ENCODE assay signal across 1 cellular context in the genomic region with DNA sequence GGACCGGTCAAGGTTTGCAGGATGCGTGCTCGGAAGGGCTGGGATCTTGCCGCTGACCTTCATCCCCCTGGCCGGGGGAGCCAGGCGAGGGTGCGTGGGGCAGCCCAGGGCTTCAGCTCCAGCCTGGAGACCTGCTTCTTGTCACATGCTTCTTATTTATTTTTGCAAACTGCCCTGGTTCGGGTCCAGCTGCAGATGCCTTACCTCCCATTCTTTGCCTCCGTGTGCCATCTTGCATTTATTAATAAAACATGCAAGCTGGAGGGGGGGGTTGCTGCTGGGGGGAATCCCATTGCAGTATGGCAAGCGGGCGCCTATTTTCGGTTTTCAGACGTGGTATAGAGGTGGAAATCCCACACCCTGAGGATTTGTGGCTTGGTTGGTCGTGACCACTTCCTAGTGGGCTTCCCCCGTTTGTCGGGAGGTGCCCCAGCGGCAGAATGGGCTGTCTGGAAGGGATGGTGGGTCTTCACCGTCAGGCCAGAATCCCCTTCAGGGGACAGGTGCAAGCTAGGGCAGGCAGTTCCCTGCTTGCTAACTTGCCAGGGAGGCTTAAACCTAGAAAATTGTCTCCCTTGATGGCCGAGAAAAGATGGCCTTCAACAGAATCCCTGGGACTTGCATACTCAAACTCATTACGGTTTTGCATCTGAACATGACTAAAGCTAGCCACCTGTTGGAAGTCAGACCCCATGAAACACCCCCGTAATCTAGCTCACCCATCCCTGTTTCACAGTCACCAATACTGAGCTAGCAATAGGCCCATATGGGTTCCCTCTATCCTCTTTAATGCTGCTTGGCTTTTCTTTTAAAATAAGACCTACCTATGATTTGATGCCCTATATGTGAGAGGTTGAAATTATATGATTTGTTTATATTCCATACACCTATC.
A peak's percentile ranks its signal among the peaks of the same experiment; 100 is the strongest.
TF ChIP-seq lines count a peak whose summit lies in the region.

No MANE protein-coding gene starts in this region.

TF ChIP-seq in GM12878, 131 proteins besides CTCF, POLR2A, EP300 and RAD21 (continues in another document):
- TF ChIP-seq ZNF274 (IDR thresholded peaks at IDR 0.05; ENCODE audit: insufficient read depth, insufficient read length) (no peak), CREM (IDR thresholded peaks at IDR 0.05; ENCODE audit: low read depth) (0 out of 2 replicates have a peak, but pooled peaks have one; percentile 48), MEF2B (IDR thresholded peaks at IDR 0.05; ENCODE audit: partially characterized antibody, poor library complexity, severe bottlenecking) (peak; percentile 61), STAT1 (conservative IDR thresholded peaks at IDR 0.05) (no peak), POU2F2 (IDR thresholded peaks at IDR 0.05; ENCODE audit: borderline replicate concordance, low read depth, low read length) (no peak), MEF2A (IDR thresholded peaks at IDR 0.05; ENCODE audit: insufficient read depth, low read depth, low read length) (0 out of 2 replicates have a peak, but pooled peaks have one; percentile 20), CHD2 (IDR thresholded peaks at IDR 0.05; ENCODE audit: borderline replicate concordance, low read depth, low read length) (no peak), IRF4 (IDR thresholded peaks at IDR 0.05; ENCODE audit: low read depth, low read length) (no peak), SUPT20H (IDR thresholded peaks at IDR 0.05; ENCODE audit: borderline replicate concordance, control insufficient read depth, low read depth, low read length) (no peak), SMC3 (IDR thresholded peaks at IDR 0.05; ENCODE audit: borderline replicate concordance, low read length) (no peak), ZNF217 (IDR thresholded peaks at IDR 0.05) (no peak), SRF (IDR thresholded peaks at IDR 0.05; ENCODE audit: low read depth in 2 of 2, low read length in 2 of 2) (no peak), ASH2L (IDR thresholded peaks at IDR 0.05; ENCODE audit: borderline replicate concordance, low read depth) (no peak), SREBF2 (IDR thresholded peaks at IDR 0.05; ENCODE audit: low read length) (no peak), FOXK2 (IDR thresholded peaks at IDR 0.05) (no peak), ZNF384 (IDR thresholded peaks at IDR 0.05; ENCODE audit: borderline replicate concordance, low read depth, low read length) (no peak), HDAC2 (IDR thresholded peaks at IDR 0.05) (no peak), EGR1 (IDR thresholded peaks at IDR 0.05; ENCODE audit: borderline replicate concordance in 1 of 2, low read depth in 2 of 2, low read length in 2 of 2) (no peak), TCF3 (IDR thresholded peaks at IDR 0.05; ENCODE audit: borderline replicate concordance, insufficient read depth, low read depth, low read length) (no peak), SIX5 (IDR thresholded peaks at IDR 0.05; ENCODE audit: low read depth, low read length, severe bottlenecking) (no peak), EZH2 (IDR thresholded peaks at IDR 0.05; ENCODE audit: borderline replicate concordance, control insufficient read depth, low read depth, low read length) (no peak), EED (IDR thresholded peaks at IDR 0.05; ENCODE audit: low read depth) (peak; percentile 46; the same call in 1 of the 2 replicates), ZNF24 (IDR thresholded peaks at IDR 0.05) (no peak), HDAC6 (IDR thresholded peaks at IDR 0.05; ENCODE audit: unreplicated experiment) (no peak), MXI1 (IDR thresholded peaks at IDR 0.05; ENCODE audit: low read depth, low read length) (no peak), TCF12 (IDR thresholded peaks at IDR 0.05; ENCODE audit: low read depth, low read length) (no peak), HCFC1 (IDR thresholded peaks at IDR 0.05; ENCODE audit: low read length) (no peak), ZSCAN29 (IDR thresholded peaks at IDR 0.05) (no peak), NRF1 (conservative IDR thresholded peaks at IDR 0.05; ENCODE audit: low read depth, low read length) (no peak), BMI1 (IDR thresholded peaks at IDR 0.05; ENCODE audit: borderline replicate concordance) (no peak), MYC (IDR thresholded peaks at IDR 0.05; ENCODE audit: insufficient read depth, insufficient read length, insufficient replicate concordance, low read length, severe bottlenecking) (no peak), BRCA1 (IDR thresholded peaks at IDR 0.05; ENCODE audit: low read depth, low read length) (no peak), FOXM1 (IDR thresholded peaks at IDR 0.05; ENCODE audit: low read depth, low read length) (no peak), SIN3A (IDR thresholded peaks at IDR 0.05; ENCODE audit: low read depth, low read length) (no peak), IKZF2 (IDR thresholded peaks at IDR 0.05) (peak; percentile 62 to 65), PAX8 (IDR thresholded peaks at IDR 0.05) (no peak), SPI1 (IDR thresholded peaks at IDR 0.05; ENCODE audit: borderline replicate concordance, insufficient read depth, low read depth, low read length) (no peak), MTA3 (IDR thresholded peaks at IDR 0.05; ENCODE audit: borderline replicate concordance, low read length) (no peak; the same call in 1 of the 2 replicates), JUND (IDR thresholded peaks at IDR 0.05; ENCODE audit: low read depth, low read length) (no peak)
- TF ChIP-seq, protein P1, sequence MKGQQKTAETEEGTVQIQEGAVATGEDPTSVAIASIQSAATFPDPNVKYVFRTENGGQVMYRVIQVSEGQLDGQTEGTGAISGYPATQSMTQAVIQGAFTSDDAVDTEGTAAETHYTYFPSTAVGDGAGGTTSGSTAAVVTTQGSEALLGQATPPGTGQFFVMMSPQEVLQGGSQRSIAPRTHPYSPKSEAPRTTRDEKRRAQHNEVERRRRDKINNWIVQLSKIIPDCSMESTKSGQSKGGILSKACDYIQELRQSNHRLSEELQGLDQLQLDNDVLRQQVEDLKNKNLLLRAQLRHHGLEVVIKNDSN (IDR thresholded peaks at IDR 0.05; ENCODE audit: borderline replicate concordance, extremely low read length, insufficient read depth, low read depth, low read length): no peak
- TF ChIP-seq, protein P2, sequence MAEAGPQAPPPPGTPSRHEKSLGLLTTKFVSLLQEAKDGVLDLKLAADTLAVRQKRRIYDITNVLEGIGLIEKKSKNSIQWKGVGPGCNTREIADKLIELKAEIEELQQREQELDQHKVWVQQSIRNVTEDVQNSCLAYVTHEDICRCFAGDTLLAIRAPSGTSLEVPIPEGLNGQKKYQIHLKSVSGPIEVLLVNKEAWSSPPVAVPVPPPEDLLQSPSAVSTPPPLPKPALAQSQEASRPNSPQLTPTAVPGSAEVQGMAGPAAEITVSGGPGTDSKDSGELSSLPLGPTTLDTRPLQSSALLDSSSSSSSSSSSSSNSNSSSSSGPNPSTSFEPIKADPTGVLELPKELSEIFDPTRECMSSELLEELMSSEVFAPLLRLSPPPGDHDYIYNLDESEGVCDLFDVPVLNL (IDR thresholded peaks at IDR 0.05; ENCODE audit: low read depth, low read length): no peak
- TF ChIP-seq, protein P3, sequence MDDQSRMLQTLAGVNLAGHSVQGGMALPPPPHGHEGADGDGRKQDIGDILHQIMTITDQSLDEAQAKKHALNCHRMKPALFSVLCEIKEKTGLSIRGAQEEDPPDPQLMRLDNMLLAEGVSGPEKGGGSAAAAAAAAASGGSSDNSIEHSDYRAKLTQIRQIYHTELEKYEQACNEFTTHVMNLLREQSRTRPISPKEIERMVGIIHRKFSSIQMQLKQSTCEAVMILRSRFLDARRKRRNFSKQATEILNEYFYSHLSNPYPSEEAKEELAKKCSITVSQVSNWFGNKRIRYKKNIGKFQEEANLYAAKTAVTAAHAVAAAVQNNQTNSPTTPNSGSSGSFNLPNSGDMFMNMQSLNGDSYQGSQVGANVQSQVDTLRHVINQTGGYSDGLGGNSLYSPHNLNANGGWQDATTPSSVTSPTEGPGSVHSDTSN (IDR thresholded peaks at IDR 0.05; ENCODE audit: insufficient replicate concordance, low read depth, low read length): no peak
- TF ChIP-seq, protein P4, sequence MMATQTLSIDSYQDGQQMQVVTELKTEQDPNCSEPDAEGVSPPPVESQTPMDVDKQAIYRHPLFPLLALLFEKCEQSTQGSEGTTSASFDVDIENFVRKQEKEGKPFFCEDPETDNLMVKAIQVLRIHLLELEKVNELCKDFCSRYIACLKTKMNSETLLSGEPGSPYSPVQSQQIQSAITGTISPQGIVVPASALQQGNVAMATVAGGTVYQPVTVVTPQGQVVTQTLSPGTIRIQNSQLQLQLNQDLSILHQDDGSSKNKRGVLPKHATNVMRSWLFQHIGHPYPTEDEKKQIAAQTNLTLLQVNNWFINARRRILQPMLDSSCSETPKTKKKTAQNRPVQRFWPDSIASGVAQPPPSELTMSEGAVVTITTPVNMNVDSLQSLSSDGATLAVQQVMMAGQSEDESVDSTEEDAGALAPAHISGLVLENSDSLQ (IDR thresholded peaks at IDR 0.05): no peak
- TF ChIP-seq, protein P5, sequence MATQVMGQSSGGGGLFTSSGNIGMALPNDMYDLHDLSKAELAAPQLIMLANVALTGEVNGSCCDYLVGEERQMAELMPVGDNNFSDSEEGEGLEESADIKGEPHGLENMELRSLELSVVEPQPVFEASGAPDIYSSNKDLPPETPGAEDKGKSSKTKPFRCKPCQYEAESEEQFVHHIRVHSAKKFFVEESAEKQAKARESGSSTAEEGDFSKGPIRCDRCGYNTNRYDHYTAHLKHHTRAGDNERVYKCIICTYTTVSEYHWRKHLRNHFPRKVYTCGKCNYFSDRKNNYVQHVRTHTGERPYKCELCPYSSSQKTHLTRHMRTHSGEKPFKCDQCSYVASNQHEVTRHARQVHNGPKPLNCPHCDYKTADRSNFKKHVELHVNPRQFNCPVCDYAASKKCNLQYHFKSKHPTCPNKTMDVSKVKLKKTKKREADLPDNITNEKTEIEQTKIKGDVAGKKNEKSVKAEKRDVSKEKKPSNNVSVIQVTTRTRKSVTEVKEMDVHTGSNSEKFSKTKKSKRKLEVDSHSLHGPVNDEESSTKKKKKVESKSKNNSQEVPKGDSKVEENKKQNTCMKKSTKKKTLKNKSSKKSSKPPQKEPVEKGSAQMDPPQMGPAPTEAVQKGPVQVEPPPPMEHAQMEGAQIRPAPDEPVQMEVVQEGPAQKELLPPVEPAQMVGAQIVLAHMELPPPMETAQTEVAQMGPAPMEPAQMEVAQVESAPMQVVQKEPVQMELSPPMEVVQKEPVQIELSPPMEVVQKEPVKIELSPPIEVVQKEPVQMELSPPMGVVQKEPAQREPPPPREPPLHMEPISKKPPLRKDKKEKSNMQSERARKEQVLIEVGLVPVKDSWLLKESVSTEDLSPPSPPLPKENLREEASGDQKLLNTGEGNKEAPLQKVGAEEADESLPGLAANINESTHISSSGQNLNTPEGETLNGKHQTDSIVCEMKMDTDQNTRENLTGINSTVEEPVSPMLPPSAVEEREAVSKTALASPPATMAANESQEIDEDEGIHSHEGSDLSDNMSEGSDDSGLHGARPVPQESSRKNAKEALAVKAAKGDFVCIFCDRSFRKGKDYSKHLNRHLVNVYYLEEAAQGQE (IDR thresholded peaks at IDR 0.05; ENCODE audit: low read depth, low read length): no peak
- TF ChIP-seq, protein P6, sequence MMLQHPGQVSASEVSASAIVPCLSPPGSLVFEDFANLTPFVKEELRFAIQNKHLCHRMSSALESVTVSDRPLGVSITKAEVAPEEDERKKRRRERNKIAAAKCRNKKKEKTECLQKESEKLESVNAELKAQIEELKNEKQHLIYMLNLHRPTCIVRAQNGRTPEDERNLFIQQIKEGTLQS (IDR thresholded peaks at IDR 0.05; ENCODE audit: borderline replicate concordance, extremely low read depth, low read depth, low read length): no peak
- TF ChIP-seq, protein P7, sequence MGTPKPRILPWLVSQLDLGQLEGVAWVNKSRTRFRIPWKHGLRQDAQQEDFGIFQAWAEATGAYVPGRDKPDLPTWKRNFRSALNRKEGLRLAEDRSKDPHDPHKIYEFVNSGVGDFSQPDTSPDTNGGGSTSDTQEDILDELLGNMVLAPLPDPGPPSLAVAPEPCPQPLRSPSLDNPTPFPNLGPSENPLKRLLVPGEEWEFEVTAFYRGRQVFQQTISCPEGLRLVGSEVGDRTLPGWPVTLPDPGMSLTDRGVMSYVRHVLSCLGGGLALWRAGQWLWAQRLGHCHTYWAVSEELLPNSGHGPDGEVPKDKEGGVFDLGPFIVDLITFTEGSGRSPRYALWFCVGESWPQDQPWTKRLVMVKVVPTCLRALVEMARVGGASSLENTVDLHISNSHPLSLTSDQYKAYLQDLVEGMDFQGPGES (IDR thresholded peaks at IDR 0.05): no peak
- TF ChIP-seq, protein P8, sequence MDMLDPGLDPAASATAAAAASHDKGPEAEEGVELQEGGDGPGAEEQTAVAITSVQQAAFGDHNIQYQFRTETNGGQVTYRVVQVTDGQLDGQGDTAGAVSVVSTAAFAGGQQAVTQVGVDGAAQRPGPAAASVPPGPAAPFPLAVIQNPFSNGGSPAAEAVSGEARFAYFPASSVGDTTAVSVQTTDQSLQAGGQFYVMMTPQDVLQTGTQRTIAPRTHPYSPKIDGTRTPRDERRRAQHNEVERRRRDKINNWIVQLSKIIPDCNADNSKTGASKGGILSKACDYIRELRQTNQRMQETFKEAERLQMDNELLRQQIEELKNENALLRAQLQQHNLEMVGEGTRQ (IDR thresholded peaks at IDR 0.05; ENCODE audit: borderline replicate concordance, low read depth, low read length): no peak
- TF ChIP-seq, protein P9, sequence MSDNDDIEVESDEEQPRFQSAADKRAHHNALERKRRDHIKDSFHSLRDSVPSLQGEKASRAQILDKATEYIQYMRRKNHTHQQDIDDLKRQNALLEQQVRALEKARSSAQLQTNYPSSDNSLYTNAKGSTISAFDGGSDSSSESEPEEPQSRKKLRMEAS (IDR thresholded peaks at IDR 0.05; ENCODE audit: low read depth, low read length): no peak
- TF ChIP-seq, protein P10, sequence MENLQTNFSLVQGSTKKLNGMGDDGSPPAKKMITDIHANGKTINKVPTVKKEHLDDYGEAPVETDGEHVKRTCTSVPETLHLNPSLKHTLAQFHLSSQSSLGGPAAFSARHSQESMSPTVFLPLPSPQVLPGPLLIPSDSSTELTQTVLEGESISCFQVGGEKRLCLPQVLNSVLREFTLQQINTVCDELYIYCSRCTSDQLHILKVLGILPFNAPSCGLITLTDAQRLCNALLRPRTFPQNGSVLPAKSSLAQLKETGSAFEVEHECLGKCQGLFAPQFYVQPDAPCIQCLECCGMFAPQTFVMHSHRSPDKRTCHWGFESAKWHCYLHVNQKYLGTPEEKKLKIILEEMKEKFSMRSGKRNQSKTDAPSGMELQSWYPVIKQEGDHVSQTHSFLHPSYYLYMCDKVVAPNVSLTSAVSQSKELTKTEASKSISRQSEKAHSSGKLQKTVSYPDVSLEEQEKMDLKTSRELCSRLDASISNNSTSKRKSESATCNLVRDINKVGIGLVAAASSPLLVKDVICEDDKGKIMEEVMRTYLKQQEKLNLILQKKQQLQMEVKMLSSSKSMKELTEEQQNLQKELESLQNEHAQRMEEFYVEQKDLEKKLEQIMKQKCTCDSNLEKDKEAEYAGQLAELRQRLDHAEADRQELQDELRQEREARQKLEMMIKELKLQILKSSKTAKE (IDR thresholded peaks at IDR 0.05; ENCODE audit: low read depth, poor library complexity, severe bottlenecking): peak; percentile 31
- TF ChIP-seq, protein P11, sequence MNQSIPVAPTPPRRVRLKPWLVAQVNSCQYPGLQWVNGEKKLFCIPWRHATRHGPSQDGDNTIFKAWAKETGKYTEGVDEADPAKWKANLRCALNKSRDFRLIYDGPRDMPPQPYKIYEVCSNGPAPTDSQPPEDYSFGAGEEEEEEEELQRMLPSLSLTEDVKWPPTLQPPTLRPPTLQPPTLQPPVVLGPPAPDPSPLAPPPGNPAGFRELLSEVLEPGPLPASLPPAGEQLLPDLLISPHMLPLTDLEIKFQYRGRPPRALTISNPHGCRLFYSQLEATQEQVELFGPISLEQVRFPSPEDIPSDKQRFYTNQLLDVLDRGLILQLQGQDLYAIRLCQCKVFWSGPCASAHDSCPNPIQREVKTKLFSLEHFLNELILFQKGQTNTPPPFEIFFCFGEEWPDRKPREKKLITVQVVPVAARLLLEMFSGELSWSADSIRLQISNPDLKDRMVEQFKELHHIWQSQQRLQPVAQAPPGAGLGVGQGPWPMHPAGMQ (IDR thresholded peaks at IDR 0.05; ENCODE audit: borderline replicate concordance): no peak
